In genomic region chr5:169356811-169357210, GRCh38 we compare ENCODE assay signal across 26 cellular contexts. TPM values are rescaled to one million over a fixed set of nuclear protein-coding genes. Genes with fewer than 3 reads are reported as not detected.
DNase-seq lines count a peak whose midpoint lies in the region; ATAC-seq, FAIRE-seq and TF ChIP-seq lines count a peak whose summit lies in the region.
"Had no signal": no experiment of that assay in that cellular context is flagged by ENCODE, and none has a peak within 500 bp of the region (broad histone marks: within the 10 kb centered on the region; RNA-seq: fewer than 3 reads in every experiment).

No MANE protein-coding gene starts in this region.

- H3K4me3 ChIP-seq in SK-N-SH (ENCODE audit: low read depth in 2 of 2, low read length in 1 of 2) (no peak overlapping the region), GM23338 (no peak overlapping the region), RWPE2 (ENCODE audit: severe bottlenecking) (no peak overlapping the region), keratinocyte (ENCODE audit: control insufficient read depth in 2 of 3, extremely low read depth in 1 of 3, insufficient read depth in 2 of 3, low read depth in 1 of 3, low read length in 3 of 3) (no peak overlapping the region), esophagus muscularis mucosa (no peak overlapping the region)
- H3K4me3 ChIP-seq: BLaER1 treated with 17β-estradiol and CSF1 and Interleukin-3, amounts not matched to agents 10 nM and 100 nM had no signal

- no peak for TF ChIP-seq CTCF in SK-N-SH (IDR thresholded peaks at IDR 0.05)
- TF ChIP-seq CTCF in GM23338 (conservative IDR thresholded peaks at IDR 0.05; ENCODE audit: low read depth in 2 of 2) = no peak
- TF ChIP-seq CTCF in RWPE2 (IDR thresholded peaks at IDR 0.05; ENCODE audit: poor library complexity, severe bottlenecking) = no peak
- TF ChIP-seq CTCF in keratinocyte (optimal IDR thresholded peaks at IDR 0.05 in 1 of 3, IDR thresholded peaks at IDR 0.05 in 1 of 3, conservative IDR thresholded peaks at IDR 0.05 in 1 of 3; ENCODE audit: extremely low read depth in 1 of 3, insufficient read depth in 2 of 3, low read length in 3 of 3) = no peak
- no peak for TF ChIP-seq CTCF in esophagus muscularis mucosa (IDR thresholded peaks at IDR 0.05)

- H3K4me2 ChIP-seq in SK-N-SH (no peak overlapping the region), GM23338 (no peak overlapping the region), keratinocyte (ENCODE audit: control insufficient read depth, extremely low read depth, insufficient read depth, low read depth, low read length) (peak overlapping the region; percentile 50)
- H3K4me2 ChIP-seq: BLaER1 treated with 17β-estradiol and CSF1 and Interleukin-3, amounts not matched to agents 10 nM and 100 nM had no signal

- 0 out of 2 replicates have a peak overlapping the region, but pooled peaks have one; percentile 23 for H2AFZ ChIP-seq in SK-N-SH (ENCODE audit: low read depth)
- H2AFZ ChIP-seq in GM23338 = 0 out of 2 replicates have a peak overlapping the region, but pooled peaks have one; percentile 16
- H2AFZ ChIP-seq in keratinocyte (ENCODE audit: control insufficient read depth, low read length) = peak overlapping the region; percentile 57

- POLR2A ChIA-PET in SK-N-SH (lab: Yijun Ruan, JAX) = no interaction called here

- no peaks in the 10 kb centered on the region for H3K4me1 Mint-ChIP-seq in GM23338
- H3K4me1 Mint-ChIP-seq: CD14-positive monocyte; CD8-positive, alpha-beta memory T cell had no signal

- ATAC-seq in SK-N-SH treated with all-trans-retinoic acid at 6 μM for 48 hours (no peak), GM23338 (no peak), RWPE2 (ENCODE audit: low read depth) (no peak)

- H3F3A ChIP-seq in SK-N-SH (replicated peaks; ENCODE audit: insufficient read depth) = peaks cover 21% of the 10 kb centered on the region
- H3F3A ChIP-seq in GM23338 (replicated peaks; ENCODE audit: low read depth) = no peaks in the 10 kb centered on the region

- H3K9me3 ChIP-seq in SK-N-SH (no peaks in the 10 kb centered on the region), RWPE2 (ENCODE audit: severe bottlenecking) (no peaks in the 10 kb centered on the region), keratinocyte (ENCODE audit: control insufficient read depth, low read depth, low read length) (no peaks in the 10 kb centered on the region), esophagus muscularis mucosa (no peaks in the 10 kb centered on the region)
- H3K9me3 ChIP-seq: BE2C; BLaER1 treated with 17β-estradiol and CSF1 and Interleukin-3, amounts not matched to agents 10 nM and 100 nM had no signal

- H4K20me1 ChIP-seq in SK-N-SH (ENCODE audit: insufficient read depth) = no peaks in the 10 kb centered on the region
- no peaks in the 10 kb centered on the region for H4K20me1 ChIP-seq in GM23338 (replicated peaks; ENCODE audit: insufficient read depth)
- no peaks in the 10 kb centered on the region for H4K20me1 ChIP-seq in keratinocyte (ENCODE audit: control insufficient read depth, extremely low read depth, insufficient read depth, low read length)
- H4K20me1 ChIP-seq: BLaER1 treated with 17β-estradiol and CSF1 and Interleukin-3, amounts not matched to agents 10 nM and 100 nM had no signal

- no peaks in the 10 kb centered on the region for H3K36me3 Mint-ChIP-seq in GM23338 (ENCODE audit: low read depth)
- H3K36me3 Mint-ChIP-seq: CD14-positive monocyte; CD8-positive, alpha-beta memory T cell had no signal

- H3K27me3 ChIP-seq in SK-N-SH (ENCODE audit: insufficient read depth) = no peaks in the 10 kb centered on the region
- no peaks in the 10 kb centered on the region for H3K27me3 ChIP-seq in GM23338 (ENCODE audit: insufficient read depth)
- no peaks in the 10 kb centered on the region for H3K27me3 ChIP-seq in RWPE2 (ENCODE audit: insufficient read depth, poor library complexity, severe bottlenecking)
- H3K27me3 ChIP-seq in keratinocyte (ENCODE audit: control insufficient read depth, extremely low read depth, insufficient read depth, low read length) = no peaks in the 10 kb centered on the region
- no peaks in the 10 kb centered on the region for H3K27me3 ChIP-seq in esophagus muscularis mucosa
- H3K27me3 ChIP-seq: BE2C; BLaER1 treated with 17β-estradiol and CSF1 and Interleukin-3, amounts not matched to agents 10 nM and 100 nM had no signal

- no peak for TF ChIP-seq EP300 in SK-N-SH (IDR thresholded peaks at IDR 0.05; ENCODE audit: borderline replicate concordance in 1 of 2, low read depth in 1 of 2, low read length in 1 of 2)
- TF ChIP-seq EP300 in esophagus muscularis mucosa (IDR thresholded peaks at IDR 0.05) = no peak

- peaks cover 2% of the 10 kb centered on the region for H3K27me3 Mint-ChIP-seq in GM23338 (ENCODE audit: insufficient read depth, low read depth, poor library complexity)

- TF ChIP-seq POLR2A in esophagus muscularis mucosa (IDR thresholded peaks at IDR 0.05; ENCODE audit: low read depth) = no peak

- no peaks in the 10 kb centered on the region for H3K9me1 ChIP-seq in keratinocyte (ENCODE audit: control insufficient read depth, extremely low read depth, insufficient read depth, low read length)

- intact Hi-C loops in esophagus muscularis mucosa (cut with DNase I) = no loop called here

- peaks cover 1 to 15% of the 10 kb centered on the region in 2 experiments for H3K4me1 ChIP-seq in SK-N-SH (ENCODE audit: control insufficient read depth in 1 of 2, insufficient read depth in 2 of 2, low read depth in 1 of 2, low read length in 1 of 2)
- H3K4me1 ChIP-seq in GM23338 (ENCODE audit: insufficient read depth) = no peaks in the 10 kb centered on the region
- H3K4me1 ChIP-seq in RWPE2 (ENCODE audit: insufficient read depth, poor library complexity, severe bottlenecking) = peaks cover 42% of the 10 kb centered on the region
- peaks cover 35% of the 10 kb centered on the region for H3K4me1 ChIP-seq in keratinocyte (ENCODE audit: control insufficient read depth, extremely low read depth, insufficient read depth, low read length)
- H3K4me1 ChIP-seq in esophagus muscularis mucosa = no peaks in the 10 kb centered on the region
- H3K4me1 ChIP-seq: BE2C; BLaER1 treated with 17β-estradiol and CSF1 and Interleukin-3, amounts not matched to agents 10 nM and 100 nM had no signal

- H3K9me3 Mint-ChIP-seq in GM23338 = no peaks in the 10 kb centered on the region
- H3K9me3 Mint-ChIP-seq: CD8-positive, alpha-beta memory T cell had no signal

- H3K9me2 ChIP-seq in SK-N-SH = no peaks in the 10 kb centered on the region
- H3K9me2 ChIP-seq in GM23338 (ENCODE audit: insufficient read depth) = no peaks in the 10 kb centered on the region

- DNase-seq in SK-N-SH (no peak), GM23338 (ENCODE audit: low spot score) (no peak), RWPE2 (ENCODE audit: low spot score) (no peak), keratinocyte (ENCODE audit: low read depth, low spot score) (no peak), esophagus muscularis mucosa (ENCODE audit: extremely low spot score) (no peak), T-helper 1 cell (no peak), DMS114 treated with DMSO at 0.1 percent for 48 hours (lab: John Stamatoyannopoulos, UW; ENCODE audit: unreplicated experiment) (no peak)
- DNase-seq: ACHN; AML-193; BE2C; CD4-positive, alpha-beta T cell; CD8-positive, alpha-beta memory T cell; DMS 273 treated with DMSO at 0.1 percent for 48 hours; DMS53; DMS79 treated with DMSO at 0.1 percent for 48 hours; H7; HCEC 1CT had no signal

- H3K4me3 Mint-ChIP-seq in GM23338 = no peak overlapping the region
- H3K4me3 Mint-ChIP-seq: CD14-positive monocyte; CD4-positive, alpha-beta T cell; CD8-positive, alpha-beta memory T cell had no signal

- H3K9ac ChIP-seq in SK-N-SH = no peak overlapping the region
- H3K9ac ChIP-seq in keratinocyte (ENCODE audit: control insufficient read depth, extremely low read depth, insufficient read depth, low read length) = no peak overlapping the region
- H3K9ac ChIP-seq: BLaER1 treated with 17β-estradiol and CSF1 and Interleukin-3, amounts not matched to agents 10 nM and 100 nM had no signal

- peak; percentile 67 for FAIRE-seq in keratinocyte (lab: Jason Lieb, UNC)
- FAIRE-seq: A204.1, D721Med, G401.6, GM12892, H1 had no signal

- H3K36me3 ChIP-seq in SK-N-SH (replicated peaks in 1 of 2; ENCODE audit: control insufficient read depth in 1 of 2, insufficient read depth in 2 of 2, low read length in 1 of 2) = no peaks in the 10 kb centered on the region
- no peaks in the 10 kb centered on the region for H3K36me3 ChIP-seq in GM23338 (ENCODE audit: insufficient read depth)
- no peaks in the 10 kb centered on the region for H3K36me3 ChIP-seq in RWPE2 (ENCODE audit: low read depth)
- no peaks in the 10 kb centered on the region for H3K36me3 ChIP-seq in keratinocyte (ENCODE audit: control insufficient read depth in 2 of 2, extremely low read depth in 1 of 2, insufficient read depth in 2 of 2, low read length in 2 of 2)
- no peaks in the 10 kb centered on the region for H3K36me3 ChIP-seq in esophagus muscularis mucosa
- H3K36me3 ChIP-seq: BE2C; BLaER1 treated with 17β-estradiol and CSF1 and Interleukin-3, amounts not matched to agents 10 nM and 100 nM had no signal

- dilution Hi-C loops in keratinocyte (cut with MboI; ENCODE audit: extremely low pct_ligation_motif_present, low sequenced_read_pairs) = no loop called here

- no peaks in the 10 kb centered on the region for H3K79me2 ChIP-seq in SK-N-SH (ENCODE audit: insufficient read depth)
- H3K79me2 ChIP-seq in GM23338 (replicated peaks; ENCODE audit: insufficient read depth) = no peaks in the 10 kb centered on the region
- H3K79me2 ChIP-seq in keratinocyte (ENCODE audit: control insufficient read depth, insufficient read depth, low read length) = no peaks in the 10 kb centered on the region

- TF ChIP-seq RAD21 in SK-N-SH (IDR thresholded peaks at IDR 0.05; ENCODE audit: low read length) = no peak

- no peak overlapping the region for H3K27ac ChIP-seq in SK-N-SH (ENCODE audit: low read depth in 2 of 2, low read length in 1 of 2)
- no peak overlapping the region for H3K27ac ChIP-seq in GM23338 (ENCODE audit: low read depth)
- H3K27ac ChIP-seq in RWPE2 (ENCODE audit: poor library complexity, severe bottlenecking) = peak overlapping the region; percentile 99
- no peak overlapping the region for H3K27ac ChIP-seq in keratinocyte (ENCODE audit: control insufficient read depth, insufficient read depth, low read length)
- no peak overlapping the region for H3K27ac ChIP-seq in esophagus muscularis mucosa (replicated peaks in 1 of 4)
- H3K27ac ChIP-seq: 22Rv1; BLaER1 treated with 17β-estradiol and CSF1 and Interleukin-3, amounts not matched to agents 10 nM and 100 nM had no signal

- H3K27ac Mint-ChIP-seq in GM23338 = no peak overlapping the region
- H3K27ac Mint-ChIP-seq: CD14-positive monocyte; CD4-positive, alpha-beta T cell; CD8-positive, alpha-beta memory T cell had no signal

- CTCF ChIA-PET in SK-N-SH (lab: Yijun Ruan, JAX) = no interaction called here

RNA-seq across cellular contexts. Expression of gene SLIT3, which starts 55.9 kb away (rescaled TPM):
- polyA plus RNA-seq in SK-N-SH (2012; rRNA removed) (80.0 and 119 TPM in 2 replicates), GM23338 (2016; fragmentation: Nextera tagmentation; extraction: Ambion mirVana) (0.71 and 0.83 TPM in 2 replicates), keratinocyte (2.4 to 10.1 TPM (median 3.1 TPM) in 3 replicates)
- polyA plus RNA-seq in SK-N-SH (2012; cell fraction: cytosol; rRNA removed) = 65.8 and 110 TPM in 2 replicates
- polyA plus RNA-seq in SK-N-SH (2012; cell fraction: nucleus; rRNA removed) = 139 and 176 TPM in 2 replicates
- 0.59 and 4.3 TPM in 2 replicates for total RNA-seq in GM23338 (2014; rRNA removed; shearing (Covaris generic))
- polyA plus RNA-seq in keratinocyte (2011; ENCODE audit: low read depth) = 1.3 TPM
- 3.6 and 6.3 TPM in 2 replicates for polyA plus RNA-seq in keratinocyte (2011; cell fraction: cytosol; rRNA removed)
- 15.8 and 21.4 TPM in 2 replicates for polyA plus RNA-seq in keratinocyte (2011; cell fraction: nucleus; rRNA removed)
- polyA plus RNA-seq in keratinocyte (2012; ENCODE audit: low replicate concordance) = 1.6 and 8.5 TPM in 2 replicates
- polyA minus RNA-seq in keratinocyte = 9.5 to 47.6 TPM (median 12.0 TPM) in 3 replicates
- polyA minus RNA-seq in keratinocyte (2011; cell fraction: cytosol; rRNA and poly(A)+ RNA removed) = 10.9 TPM
- 25.7 and 34.5 TPM in 2 replicates for polyA minus RNA-seq in keratinocyte (2011; cell fraction: nucleus; rRNA and poly(A)+ RNA removed)
- 10 to 100 TPM; 41.1 to 86.6 (median 62.7) TPM for total RNA-seq in esophagus muscularis mucosa
- total RNA-seq: CD4-positive, alpha-beta T cell had no signal
- polyA plus RNA-seq: CD14-positive monocyte; CD8-positive, alpha-beta memory T cell had no signal
